9 cellular contexts compared by ENCODE assay signal in genomic region chr20:57582432-57583288, GRCh38. TPM values are rescaled to one million over a fixed set of nuclear protein-coding genes. Genes with fewer than 3 reads are reported as not detected.
DNase-seq lines count a peak whose midpoint lies in the region; ATAC-seq and TF ChIP-seq lines count a peak whose summit lies in the region.
"Had no signal": no experiment of that assay in that cellular context is flagged by ENCODE, and none has a peak within 500 bp of the region (broad histone marks: within the 10 kb centered on the region; RNA-seq: fewer than 3 reads in every experiment).

No MANE protein-coding gene starts in this region.

- WGBS in body of pancreas, 2 donors = 13 to 14% methylated on average over 19 to 21 of the region's 21 CpGs
- WGBS in liver = 75% methylated on average over 21 of the region's 21 CpGs

- ATAC-seq in body of pancreas (peak; percentile 58), HG03571 (IDR thresholded peaks at IDR 0.05; ENCODE audit: unreplicated experiment) (no peak), HG02938 (IDR thresholded peaks at IDR 0.05; ENCODE audit: unreplicated experiment) (no peak)

- TF ChIP-seq CTCF in body of pancreas (IDR thresholded peaks at IDR 0.05) (peak in 1 of 7 experiments; percentile 11), liver (IDR thresholded peaks at IDR 0.05; ENCODE audit: low read depth, low read length, missing input control) (no peak), uterus (IDR thresholded peaks at IDR 0.05) (peak in 1 of 4 experiments; percentile 34)

- no peak overlapping the region for H3K9ac ChIP-seq in liver (ENCODE audit: low read depth in 1 of 2, low read length in 2 of 2)

- DNase-seq in NCI-H345 (lab: John Stamatoyannopoulos, UW) (peak; percentile 7), NCI-H345 treated with DMSO at 0.1 percent for 48 hours (lab: John Stamatoyannopoulos, UW; ENCODE audit: unreplicated experiment) (no peak), body of pancreas (peak in 3 of 4 donors; percentile 43 to 58 (median 53)), uterus (peak; percentile 60 to 71)
- DNase-seq in stimulated activated CD4-positive, alpha-beta T cell treated with anti-CD3 and anti-CD28 coated beads, Interleukin-4, amount 100 ng/mL, for 24 hours = no peak

- H3K27me3 ChIP-seq in body of pancreas (peaks cover 0 to 5% of the 10 kb centered on the region in 2 donors), liver (ENCODE audit: control insufficient read depth in 4 of 4, insufficient read depth in 4 of 4, low read length in 3 of 4) (no peaks in the 10 kb centered on the region), uterus (no peaks in the 10 kb centered on the region)

- H3K36me3 ChIP-seq in body of pancreas (replicated peaks in 1 of 2; ENCODE audit: insufficient read depth in 1 of 2, low read depth in 2 of 2) = no peaks in the 10 kb centered on the region
- no peaks in the 10 kb centered on the region for H3K36me3 ChIP-seq in liver (ENCODE audit: control insufficient read depth in 4 of 4, insufficient read depth in 3 of 4, low read depth in 1 of 4, low read length in 3 of 4)
- H3K36me3 ChIP-seq in uterus = no peaks in the 10 kb centered on the region

- no peaks in the 10 kb centered on the region for H3K9me3 ChIP-seq in body of pancreas
- no peaks in the 10 kb centered on the region for H3K9me3 ChIP-seq in liver (ENCODE audit: control insufficient read depth in 4 of 4, low read length in 3 of 4)
- H3K9me3 ChIP-seq in uterus = no peaks in the 10 kb centered on the region

- H3K4me3 ChIP-seq in body of pancreas (no peak overlapping the region), liver (ENCODE audit: low read depth in 1 of 3, low read length in 3 of 3) (no peak overlapping the region), uterus (no peak overlapping the region)

- peak overlapping the region in 2 of 4 donors; percentile 3 to 53 for H3K27ac ChIP-seq in body of pancreas
- H3K27ac ChIP-seq in liver (ENCODE audit: low read depth in 1 of 2, low read length in 2 of 2) = peak overlapping the region; percentile 25 to 48
- peak overlapping the region; percentile 38 to 57 for H3K27ac ChIP-seq in uterus
- H3K27ac ChIP-seq: C4-2B had no signal

- H3K4me1 ChIP-seq in body of pancreas (peaks cover 11% of the 10 kb centered on the region), liver (ENCODE audit: control insufficient read depth in 4 of 4, insufficient read depth in 4 of 4, low read length in 3 of 4) (peaks cover 19 to 41% (median 26%) of the 10 kb centered on the region in 4 donors), uterus (peaks cover 13 to 19% of the 10 kb centered on the region in 2 donors)

- peak in 1 of 2 donors; percentile 25 for TF ChIP-seq RAD21 in liver (IDR thresholded peaks at IDR 0.05)

- TF ChIP-seq POLR2A in body of pancreas (IDR thresholded peaks at IDR 0.05) (peak in 1 of 3 donors; percentile 10), uterus (IDR thresholded peaks at IDR 0.05) (peak in 1 of 2 donors; percentile 31)

- intact Hi-C loops in body of pancreas (cut with DNase I) (no loop called here), uterus (cut with DNase I; ENCODE audit: low total_unique reads) (no loop called here)

TF ChIP-seq in liver, 16 proteins besides CTCF, POLR2A, EP300 and RAD21:
- TF ChIP-seq GABPA (IDR thresholded peaks at IDR 0.05 in 1 of 2, conservative IDR thresholded peaks at IDR 0.05 in 1 of 2) = no peak
- TF ChIP-seq FOXA2 (IDR thresholded peaks at IDR 0.05) = no peak
- TF ChIP-seq ATF3 (IDR thresholded peaks at IDR 0.05) = no peak

RNA-seq across cellular contexts. Expression of gene PCK1, which starts 21.8 kb away (rescaled TPM):
- total RNA-seq in body of pancreas = 10 to 100 TPM; 14.3 to 33.3 TPM
- total RNA-seq in liver = 100 to 1,000 TPM in 1 of 2 donors, 1 to 10 TPM in 1; 8.9 to 532 TPM
- 100 to 1,000 TPM; 265 to 363 TPM for polyA plus RNA-seq in liver
- 1 to 10 TPM in 2 of 4 donors, under 1 TPM in 1, not detected in 1; 0.26 to 1.8 (median 1.4) TPM for total RNA-seq in uterus

RNA-seq across cellular contexts. Expression of gene ZBP1, which starts 37.6 kb away (rescaled TPM):
- total RNA-seq in body of pancreas (under 1 TPM in 1 of 2 donors, not detected in 1; 0.26 TPM), liver (under 1 TPM; 0.14 to 0.42 TPM), uterus (under 1 TPM in 1 of 4 donors, not detected in 3; 0.46 TPM)
- polyA plus RNA-seq in liver = under 1 TPM; 0.06 to 0.13 TPM

RNA-seq across cellular contexts. Expression of gene CTCFL, which starts 57.7 kb away (rescaled TPM):
- total RNA-seq in body of pancreas = not detected
- under 1 TPM; 0.05 to 0.08 TPM for total RNA-seq in liver
- under 1 TPM in 1 of 2 donors, not detected in 1; 0.08 TPM for polyA plus RNA-seq in liver
- under 1 TPM in 1 of 4 donors, not detected in 3; 0.07 TPM for total RNA-seq in uterus

Comparison
In these comparisons a context has a peak if more than half of its experiments do, and no peak if none do; other contexts are left out.
1. DNase-seq: peak in NCI-H345 (single experiment), body of pancreas (3 of 4) and uterus (2 of 2); none in NCI-H345 treated with DMSO at 0.1 percent for 48 hours (single experiment) and stimulated activated CD4-positive, alpha-beta T cell treated with anti-CD3 and anti-CD28 coated beads, Interleukin-4, amount 100 ng/mL, for 24 hours (single experiment).